Comparison of ENCODE assay signal across 18 cellular contexts in the genomic region with DNA sequence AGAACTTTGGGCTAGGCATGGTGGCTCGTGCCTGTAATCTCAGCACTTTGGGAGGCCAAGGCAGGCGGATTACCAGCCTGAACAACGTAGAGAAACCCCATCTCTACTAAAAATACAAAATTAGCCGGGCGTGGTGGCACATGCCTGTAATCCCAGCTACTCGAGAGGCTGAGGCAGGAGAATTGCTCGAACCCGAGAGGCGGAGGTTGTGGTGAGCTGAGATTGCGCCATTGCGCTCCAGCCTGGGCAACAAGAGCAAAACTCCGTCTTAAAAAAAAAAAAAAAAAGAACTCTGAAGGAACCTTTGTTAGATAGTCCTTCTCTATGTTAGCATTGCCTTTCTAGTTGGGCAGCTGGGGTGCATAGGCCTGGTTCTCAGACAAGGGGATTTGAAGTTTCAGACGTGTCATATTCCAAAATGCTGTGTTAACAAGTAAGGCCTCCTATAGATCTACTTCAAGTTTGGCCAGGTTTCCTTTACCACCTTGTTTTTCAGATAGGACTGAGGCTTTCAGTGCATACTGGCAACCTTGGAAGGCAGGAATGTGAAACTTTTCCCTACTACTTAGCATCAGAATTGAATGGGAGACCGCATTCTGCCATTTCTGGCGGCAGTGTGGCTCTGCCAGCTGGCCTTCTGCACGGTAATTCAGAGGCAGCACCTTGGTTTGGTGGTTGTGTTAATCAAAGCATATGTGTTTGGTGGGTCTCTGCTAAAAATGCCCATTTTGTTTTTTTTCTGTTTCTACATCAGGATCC.
"Had no signal": no experiment of that assay in that cellular context is flagged by ENCODE, and none has a peak within 500 bp of the region (broad histone marks: within the 10 kb centered on the region; RNA-seq: fewer than 3 reads in every experiment).

No MANE protein-coding gene starts in this region.

- H3K4me3 ChIP-seq: body of pancreas, dorsolateral prefrontal cortex, hepatocyte, lower lobe of right lung had no signal

- DNase-seq: activated CD4-positive, alpha-beta T cell treated with anti-CD3 and anti-CD28 coated beads, Interleukin-2, amount 50 U/mL, for 1 hour; activated CD4-positive, CD25-positive, alpha-beta regulatory T cell treated with anti-CD3 and anti-CD28 coated beads, Interleukin-2, amount 50 U/mL, for 72 hours; amniotic stem cell; body of pancreas; dorsolateral prefrontal cortex; foreskin keratinocyte; islet precursor cell; lower lobe of right lung; stimulated activated CD4-positive, alpha-beta T cell treated with anti-CD3 and anti-CD28 coated beads, Interleukin-2, amount 100 ng/mL, for 24 hours; trophoblast cell had no signal

- H3K27ac ChIP-seq: body of pancreas, dorsolateral prefrontal cortex, foreskin keratinocyte, hepatocyte, lower lobe of right lung had no signal

- H3K9me3 ChIP-seq: body of pancreas, lower lobe of right lung had no signal

- H3K27me3 Mint-ChIP-seq: activated naive CD8-positive, alpha-beta T cell; progenitor cell of endocrine pancreas; stimulated activated naive CD8-positive, alpha-beta T cell treated with anti-CD3 and anti-CD28 coated beads, Interleukin-15, Interleukin-2, amounts not matched to agents 100 ng/mL and 50 ng/mL, for 24 hours had no signal

- H3K4me3 Mint-ChIP-seq: activated naive CD8-positive, alpha-beta T cell; activated T-helper 1 cell treated with anti-CD3 and anti-CD28 coated beads, Interleukin-12 subunit alpha, Interleukin-12 subunit beta, Interleukin-2, Interleukin-4 antibody, amounts not matched to agents 30 ng/mL and 10 ng/mL and 1 ng/mL, durations not matched to agents 14 hours and 24 hours and 36 hours; mesothelial cell of epicardium; nephron; stimulated activated naive CD8-positive, alpha-beta T cell treated with anti-CD3 and anti-CD28 coated beads, Interleukin-15, Interleukin-2, amounts not matched to agents 100 ng/mL and 50 ng/mL, for 24 hours; T-helper 1 cell treated with Interleukin-12 subunit alpha and Interleukin-12 subunit beta and Interleukin-4 antibody, amounts not matched to agents 30 μg/mL and 1 μg/mL, for 36 hours had no signal

- H3K9me3 Mint-ChIP-seq: activated T-helper 1 cell treated with anti-CD3 and anti-CD28 coated beads, Interleukin-12 subunit alpha, Interleukin-12 subunit beta, Interleukin-2, Interleukin-4 antibody, amounts not matched to agents 30 ng/mL and 10 ng/mL and 1 ng/mL, durations not matched to agents 14 hours and 24 hours and 36 hours; mesothelial cell of epicardium; nephron; stimulated activated naive CD8-positive, alpha-beta T cell treated with anti-CD3 and anti-CD28 coated beads, Interleukin-15, Interleukin-2, amounts not matched to agents 100 ng/mL and 50 ng/mL, for 24 hours; T-helper 1 cell treated with Interleukin-12 subunit alpha and Interleukin-12 subunit beta and Interleukin-4 antibody, amounts not matched to agents 30 μg/mL and 1 μg/mL, for 36 hours had no signal

- H3K27me3 ChIP-seq: body of pancreas, dorsolateral prefrontal cortex, foreskin keratinocyte, hepatocyte had no signal

- H3K27ac Mint-ChIP-seq: activated naive CD8-positive, alpha-beta T cell; activated T-helper 1 cell treated with anti-CD3 and anti-CD28 coated beads, Interleukin-12 subunit alpha, Interleukin-12 subunit beta, Interleukin-2, Interleukin-4 antibody, amounts not matched to agents 30 ng/mL and 10 ng/mL and 1 ng/mL, durations not matched to agents 14 hours and 24 hours and 36 hours; mesothelial cell of epicardium; nephron; stimulated activated naive CD8-positive, alpha-beta T cell treated with anti-CD3 and anti-CD28 coated beads, Interleukin-15, Interleukin-2, amounts not matched to agents 100 ng/mL and 50 ng/mL, for 24 hours; T-helper 1 cell treated with Interleukin-12 subunit alpha and Interleukin-12 subunit beta and Interleukin-4 antibody, amounts not matched to agents 30 μg/mL and 1 μg/mL, for 36 hours had no signal
